ENCODE assay signal across 15 cellular contexts in the genomic region with DNA sequence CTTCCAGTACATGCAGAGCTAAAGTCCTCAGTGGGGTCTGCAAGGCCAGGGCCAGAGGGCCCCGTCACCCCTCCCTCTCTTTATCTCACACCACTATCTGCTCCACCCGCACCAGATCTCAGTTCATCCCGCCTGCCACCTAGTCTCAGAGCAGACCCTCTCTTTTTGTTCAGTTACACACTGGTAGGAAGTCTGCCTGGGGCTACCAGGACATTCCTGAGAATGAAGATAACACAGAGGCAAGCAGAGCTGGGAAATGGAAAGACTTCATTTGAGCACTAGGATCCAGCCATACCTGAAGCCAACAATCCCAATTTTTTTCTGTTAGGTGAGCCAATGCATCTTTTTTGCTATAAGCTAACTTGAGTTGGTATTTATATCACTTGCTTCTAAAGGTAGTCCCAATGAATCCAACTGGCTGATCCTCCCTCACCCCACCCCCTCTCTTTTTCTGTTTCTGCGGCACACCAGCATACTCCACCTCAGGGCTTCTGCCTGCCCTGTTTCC. TPM values are rescaled to one million over a fixed set of nuclear protein-coding genes. Genes with fewer than 3 reads are reported as not detected.
DNase-seq lines count a peak whose midpoint lies in the region; ATAC-seq and TF ChIP-seq lines count a peak whose summit lies in the region.
"Had no signal": no experiment of that assay in that cellular context is flagged by ENCODE, and none has a peak within 500 bp of the region (broad histone marks: within the 10 kb centered on the region; RNA-seq: fewer than 3 reads in every experiment).

No MANE protein-coding gene starts in this region.

- no peak overlapping the region for H2BK120ac ChIP-seq in neuronal stem cell (ENCODE audit: low read depth, low read length)

- no peaks in the 10 kb centered on the region for H3K79me1 ChIP-seq in neuronal stem cell (ENCODE audit: low read depth, low read length)

- peak; percentile 38 for DNase-seq in ELF-1 (ENCODE audit: low read depth, low spot score)
- peak; percentile 25 for DNase-seq in chondrocyte (ENCODE audit: low spot score)
- no peak for DNase-seq in neuronal stem cell (ENCODE audit: low spot score)
- DNase-seq in D341Med (ENCODE audit: low spot score) = no peak
- DNase-seq: CD4-positive, alpha-beta T cell; DMS79 treated with DMSO at 0.1 percent for 48 hours; GM23248; KG1 had no signal

- no peak overlapping the region for H3K4me3 ChIP-seq in neuronal stem cell (ENCODE audit: low read length in 2 of 2)
- H3K4me3 ChIP-seq: GM12878, GM23248, HAP-1 had no signal

- peaks cover 0 to 2% of the 10 kb centered on the region in 2 donors for H3K9me3 ChIP-seq in neuronal stem cell (replicated peaks in 1 of 2; ENCODE audit: control insufficient read depth in 2 of 2, insufficient read depth in 1 of 2, low read depth in 1 of 2, low read length in 2 of 2)
- H3K9me3 ChIP-seq: HAP-1 had no signal

- peaks cover 0 to 2% (median 0%) of the 10 kb centered on the region in 3 experiments for H3K27me3 ChIP-seq in neuronal stem cell (ENCODE audit: control insufficient read depth in 3 of 3, insufficient read depth in 3 of 3, low read depth in 1 of 3, low read length in 3 of 3)

- no peaks in the 10 kb centered on the region for H3K4me1 Mint-ChIP-seq in chondrocyte (ENCODE audit: low read depth)

- H2BK5ac ChIP-seq in neuronal stem cell (ENCODE audit: low read length) = no peak overlapping the region

- H2BK15ac ChIP-seq in neuronal stem cell (ENCODE audit: low read length) = no peak overlapping the region

- H2BK12ac ChIP-seq in neuronal stem cell (ENCODE audit: low read length) = no peak overlapping the region

- no peak overlapping the region for H3K4me2 ChIP-seq in neuronal stem cell (ENCODE audit: insufficient read depth, low read length, poor library complexity, severe bottlenecking)

- no peak overlapping the region for H3K14ac ChIP-seq in neuronal stem cell (ENCODE audit: low read length)

- H3K27me3 Mint-ChIP-seq in chondrocyte (ENCODE audit: low read depth) = peaks cover 26% of the 10 kb centered on the region
- H3K27me3 Mint-ChIP-seq: CD4-positive, alpha-beta T cell had no signal

- H2AFZ ChIP-seq in neuronal stem cell (ENCODE audit: low read length) = no peak overlapping the region
- H2AFZ ChIP-seq: GM23248 had no signal

- ATAC-seq in HG03159 (IDR thresholded peaks at IDR 0.05; ENCODE audit: unreplicated experiment) = no peak
- ATAC-seq in HG03342 (IDR thresholded peaks at IDR 0.05; ENCODE audit: unreplicated experiment) = no peak
- ATAC-seq: GM12878 had no signal

- H4K8ac ChIP-seq in neuronal stem cell (ENCODE audit: low read depth, low read length) = no peak overlapping the region

- no peak for TF ChIP-seq CTCF in chondrocyte (IDR thresholded peaks at IDR 0.05)

- no peak overlapping the region for H3K9ac ChIP-seq in neuronal stem cell (ENCODE audit: low read depth, low read length, poor library complexity)
- H3K9ac ChIP-seq: GM23248 had no signal

- no peak overlapping the region for H3K23ac ChIP-seq in neuronal stem cell (ENCODE audit: low read depth, low read length, poor library complexity)

- peak overlapping the region; percentile 47 for H2AK5ac ChIP-seq in neuronal stem cell (ENCODE audit: low read depth, low read length)

- peaks cover 3% of the 10 kb centered on the region for H3K36me3 Mint-ChIP-seq in chondrocyte (ENCODE audit: low read depth)

- H4K91ac ChIP-seq in neuronal stem cell (ENCODE audit: low read depth, low read length, poor library complexity) = no peak overlapping the region

- H3K4me1 ChIP-seq in neuronal stem cell (ENCODE audit: control insufficient read depth in 2 of 2, insufficient read depth in 1 of 2, low read depth in 1 of 2, low read length in 2 of 2) = no peaks in the 10 kb centered on the region
- H3K4me1 ChIP-seq: HAP-1 had no signal

- no peak overlapping the region for H3K27ac Mint-ChIP-seq in chondrocyte (ENCODE audit: unreplicated experiment)
- H3K27ac Mint-ChIP-seq: CD4-positive, alpha-beta T cell had no signal

- no peak overlapping the region for H3K4ac ChIP-seq in neuronal stem cell (ENCODE audit: low read length)

- H3K27ac ChIP-seq in neuronal stem cell (replicated peaks; ENCODE audit: low read length) = no peak overlapping the region
- H3K27ac ChIP-seq: C4-2B, GM23248 had no signal

- no peaks in the 10 kb centered on the region for H3K36me3 ChIP-seq in neuronal stem cell (replicated peaks in 1 of 2; ENCODE audit: control insufficient read depth in 2 of 2, insufficient read depth in 2 of 2, low read length in 2 of 2)
- H3K36me3 ChIP-seq: HAP-1 had no signal

- H3K18ac ChIP-seq in neuronal stem cell (ENCODE audit: low read length) = no peak overlapping the region

- no peak overlapping the region for H3K4me3 Mint-ChIP-seq in chondrocyte (ENCODE audit: unreplicated experiment)
- H3K4me3 Mint-ChIP-seq: CD4-positive, alpha-beta T cell had no signal

- WGBS in neuronal stem cell (ENCODE audit: extremely low coverage in 2 of 2, insufficient read length in 2 of 2, insufficient replicate concordance in 1 of 2), 2 donors = no CpG with 5 or more reads among the region's 4 CpGs

- H3K9me3 Mint-ChIP-seq in chondrocyte (ENCODE audit: low read depth) = peaks cover 8% of the 10 kb centered on the region

RNA-seq across cellular contexts. Expression of a gene that starts 24.5 kb away (rescaled TPM):
- 0.08 to 0.25 TPM (median 0.24 TPM) in 3 replicates for total RNA-seq in chondrocyte
- 0.15 TPM for polyA plus RNA-seq in neuronal stem cell (2013, experiment 1 of 2)
- polyA plus RNA-seq in neuronal stem cell (2013, experiment 2 of 2) = 0.17 TPM
- total RNA-seq: CD4-positive, alpha-beta T cell; G401; GM12878; GM23248 had no signal
- polyA plus RNA-seq: BJ, GM23248 had no signal

Comparison
In these comparisons a context has a peak if more than half of its experiments do, and no peak if none do; other contexts are left out.
1. DNase-seq: peak in ELF-1 (single experiment) and chondrocyte (single experiment); none in neuronal stem cell (single experiment) and D341Med (single experiment).